ENCODE assay signal across 8 cellular contexts in genomic region chr5:115169392-115170127, GRCh38. TPM values are rescaled to one million over a fixed set of nuclear protein-coding genes. Genes with fewer than 3 reads are reported as not detected.
DNase-seq lines count a peak whose midpoint lies in the region; ATAC-seq, FAIRE-seq and TF ChIP-seq lines count a peak whose summit lies in the region.

Gene TRIM36 (minus strand): TSS chr5:115169908. CDS start chr5:115169634, 274 bp downstream.

- H3K36me3 Mint-ChIP-seq in progenitor cell of endocrine pancreas (ENCODE audit: insufficient read depth), result peaks cover 10% of the 10 kb centered on the region

- H3K27me3 ChIP-seq in adrenal gland, result peaks cover 6% of the 10 kb centered on the region
- peaks cover 39% of the 10 kb centered on the region for H3K27me3 ChIP-seq in upper lobe of right lung

- DNase-seq in GM12891 (ENCODE audit: insufficient read length, low spot score) (peak; percentile 84), NCI-H1417 (lab: John Stamatoyannopoulos, UW) (peak; percentile 89 to 94 (median 93)), SW480 (ENCODE audit: low spot score) (peak; percentile 98), adrenal gland (peak; percentile 93 to 97 (median 96)), left cardiac atrium (peak; percentile 93), progenitor cell of endocrine pancreas (ENCODE audit: low spot score, unreplicated experiment) (peak; percentile 92), upper lobe of right lung (peak; percentile 98)

- H3K36me3 ChIP-seq in adrenal gland (replicated peaks in 1 of 2) (no peaks in the 10 kb centered on the region), upper lobe of right lung (no peaks in the 10 kb centered on the region)

- TF ChIP-seq CTCF in adrenal gland (IDR thresholded peaks at IDR 0.05), result peak in 1 of 6 experiments; percentile 12
- TF ChIP-seq CTCF in progenitor cell of endocrine pancreas (IDR thresholded peaks at IDR 0.05; ENCODE audit: unreplicated experiment), result peak; percentile 18
- peak; percentile 39 for TF ChIP-seq CTCF in upper lobe of right lung (IDR thresholded peaks at IDR 0.05)

- peak; percentile 99 for ATAC-seq in HG02763 (IDR thresholded peaks at IDR 0.05; ENCODE audit: unreplicated experiment)
- ATAC-seq in left cardiac atrium, result peak; percentile 99 to 100
- peak; percentile 99 for ATAC-seq in upper lobe of right lung

- TF ChIP-seq POLR2A in GM12891 (IDR thresholded peaks at IDR 0.05; ENCODE audit: low read depth, low read length) (no peak), adrenal gland (IDR thresholded peaks at IDR 0.05) (peak; percentile 67 to 97)

- FAIRE-seq in GM12891 (lab: Jason Lieb, UNC), result peak; percentile 98

- 0 to 1% (median 0%) methylated on average over 27 to 77 of the region's 77 CpGs; no CpG with 5 or more reads in 1 of the 4 donors for WGBS in adrenal gland, 4 donors

- peaks cover 1% of the 10 kb centered on the region for H3K4me1 Mint-ChIP-seq in progenitor cell of endocrine pancreas (ENCODE audit: low read depth)

- peak within 1 kb of the TSS; percentile 86 for H3K4me3 Mint-ChIP-seq in progenitor cell of endocrine pancreas (ENCODE audit: low read depth)

- H3K4me1 ChIP-seq in adrenal gland (replicated peaks in 1 of 2) (peaks cover 0 to 15% of the 10 kb centered on the region in 2 donors), upper lobe of right lung (peaks cover 15% of the 10 kb centered on the region)

- peaks cover 59% of the 10 kb centered on the region for H3K27me3 Mint-ChIP-seq in progenitor cell of endocrine pancreas

- intact Hi-C loops in adrenal gland (cut with DNase I) (loop anchor here in 1 of 2 donors (5.0 kb wide), 1 partner anchor 388 kb away; no protein-coding TSS in a partner anchor), left cardiac atrium (cut with DNase I) (no loop called here), upper lobe of right lung (cut with DNase I) (no loop called here)

- H3K27ac ChIP-seq in adrenal gland, result peak within 1 kb of the TSS in 3 of 5 donors; percentile 52 to 76 (median 75)
- peak within 1 kb of the TSS; percentile 15 for H3K27ac ChIP-seq in upper lobe of right lung

- peak within 1 kb of the TSS; percentile 33 to 88 (median 84) for H3K4me3 ChIP-seq in adrenal gland
- peak within 1 kb of the TSS; percentile 64 for H3K4me3 ChIP-seq in upper lobe of right lung

- H3K9me3 ChIP-seq in adrenal gland (replicated peaks in 1 of 3) (no peaks in the 10 kb centered on the region), upper lobe of right lung (no peaks in the 10 kb centered on the region)

- H3K9me3 Mint-ChIP-seq in progenitor cell of endocrine pancreas (ENCODE audit: low read depth), result peaks cover 14% of the 10 kb centered on the region

- peak within 1 kb of the TSS; percentile 88 for H3K27ac Mint-ChIP-seq in progenitor cell of endocrine pancreas

TF ChIP-seq in GM12891, 5 proteins besides CTCF, POLR2A, EP300 and RAD21:
- TF ChIP-seq PAX5 (IDR thresholded peaks at IDR 0.05; ENCODE audit: insufficient read depth, low read length, severe bottlenecking) (no peak), POLR2AphosphoS5 (IDR thresholded peaks at IDR 0.05; ENCODE audit: low read depth, low read length) (no peak), SPI1 (IDR thresholded peaks at IDR 0.05; ENCODE audit: low read depth, low read length) (no peak), POU2F2 (IDR thresholded peaks at IDR 0.05; ENCODE audit: low read depth, low read length) (no peak), TAF1 (IDR thresholded peaks at IDR 0.05; ENCODE audit: low read depth, low read length) (no peak)

RNA-seq across cellular contexts. Expression of gene TRIM36, which starts in this region (rescaled TPM):
- not detected for polyA plus RNA-seq in GM12891 (2012; ENCODE audit: low read depth, missing spikeins)
- total RNA-seq in adrenal gland (10 to 100 TPM in 2 of 8 donors, 1 to 10 TPM in 5, under 1 TPM in 1; 0.36 to 23.5 (median 3.5) TPM), left cardiac atrium (under 1 TPM; 0.71 to 0.80 TPM), progenitor cell of endocrine pancreas (5.3 and 9.4 TPM in 2 replicates), upper lobe of right lung (3.7 TPM)
- polyA plus RNA-seq in adrenal gland, result 1 to 10 TPM; 1.6 to 3.0 (median 2.3) TPM

Comparison
In these comparisons a context has a peak if more than half of its experiments do, and no peak if none do; other contexts are left out.
1. Peak in every context shown above with its lines: DNase-seq, ATAC-seq, H3K4me3 ChIP-seq and H3K27ac ChIP-seq.
2. Peak in DNase-seq and ATAC-seq in left cardiac atrium; RNA of the gene not detected or under 1 TPM.